In genomic region chr3:197540961-197541377, GRCh38 we compare ENCODE assay signal across 18 cellular contexts. TPM values are rescaled to one million over a fixed set of nuclear protein-coding genes. Genes with fewer than 3 reads are reported as not detected.
A peak's percentile ranks its signal among the peaks of the same experiment; 100 is the strongest.
DNase-seq lines count a peak whose midpoint lies in the region; ATAC-seq, FAIRE-seq and TF ChIP-seq lines count a peak whose summit lies in the region.
"Had no signal": no experiment of that assay in that cellular context is flagged by ENCODE, and none has a peak within 500 bp of the region (broad histone marks: within the 10 kb centered on the region; RNA-seq: fewer than 3 reads in every experiment).

No MANE protein-coding gene starts in this region.

- no peak overlapping the region for H3K23ac ChIP-seq in mesendoderm (ENCODE audit: low read length)

- no peak overlapping the region for H2BK5ac ChIP-seq in mesendoderm (ENCODE audit: low read length)

- no peaks in the 10 kb centered on the region for H3K79me2 ChIP-seq in mesendoderm (ENCODE audit: control insufficient read depth, insufficient read depth, low read length)

- H3K4me3 ChIP-seq in HUES64 (ENCODE audit: low read length) (no peak overlapping the region), epithelial cell of esophagus (ENCODE audit: low read length) (peak overlapping the region; percentile 18), mesendoderm (ENCODE audit: low read length) (no peak overlapping the region), small intestine (ENCODE audit: low read depth in 1 of 2, low read length in 2 of 2) (no peak overlapping the region)
- H3K4me3 ChIP-seq: right atrium auricular region had no signal

- peak overlapping the region; percentile 30 for H3K56ac ChIP-seq in mesendoderm (ENCODE audit: low read length)

- no peak overlapping the region for H3K4me2 ChIP-seq in mesendoderm (ENCODE audit: low read length)

- H3K9me3 ChIP-seq in HUES64 (ENCODE audit: insufficient read depth, low read depth, low read length) (no peaks in the 10 kb centered on the region), small intestine (ENCODE audit: control insufficient read depth, low read depth) (no peaks in the 10 kb centered on the region)
- H3K9me3 ChIP-seq: right atrium auricular region had no signal

- no peak overlapping the region for H2BK120ac ChIP-seq in mesendoderm (ENCODE audit: low read depth, low read length)

- no peak overlapping the region for H3K4ac ChIP-seq in mesendoderm (ENCODE audit: low read depth, low read length)

- no peak overlapping the region for H3K18ac ChIP-seq in mesendoderm (ENCODE audit: low read length)

- H3K9ac ChIP-seq in HUES64 (ENCODE audit: low read depth, low read length) (peak overlapping the region; percentile 5; the same call in 1 of the 2 replicates), mesendoderm (ENCODE audit: low read length) (no peak overlapping the region)

- H3K36me3 ChIP-seq in HUES64 (ENCODE audit: insufficient read depth, low read length) = no peaks in the 10 kb centered on the region
- no peaks in the 10 kb centered on the region for H3K36me3 ChIP-seq in mesendoderm (ENCODE audit: control insufficient read depth, insufficient read depth, low read length)
- H3K36me3 ChIP-seq in small intestine (ENCODE audit: control insufficient read depth in 2 of 2, insufficient read depth in 2 of 2, low read length in 2 of 2) = peaks cover 0 to 14% of the 10 kb centered on the region in 2 donors
- H3K36me3 ChIP-seq: right atrium auricular region had no signal

- DNase-seq in ELF-1 (ENCODE audit: low read depth, low spot score) (peak; percentile 68), epithelial cell of esophagus (ENCODE audit: low read depth) (peak; percentile 93), mesendoderm (peak; percentile 65), small intestine (no peak), superior temporal gyrus (ENCODE audit: extremely low spot score) (no peak)
- DNase-seq: activated naive CD8-positive, alpha-beta T cell treated with anti-CD3 and anti-CD28 coated beads, Interleukin-2, amount 50 U/mL, for 24 hours; activated T-cell treated with anti-CD3 and anti-CD28 coated beads, Interleukin-2, amount 50 U/mL, for 72 hours; CD8-positive, alpha-beta T cell; head of caudate nucleus; KBM-7; NCI-H1048; NCI-H2171; NCI-H82 had no signal

- no peaks in the 10 kb centered on the region for H3K79me1 ChIP-seq in mesendoderm (ENCODE audit: low read length)

- H3K4me1 ChIP-seq in HUES64 (ENCODE audit: insufficient read depth, low read length) (peaks cover 30% of the 10 kb centered on the region), mesendoderm (ENCODE audit: control insufficient read depth, low read depth, low read length) (peaks cover 10% of the 10 kb centered on the region), small intestine (ENCODE audit: control insufficient read depth in 2 of 2, insufficient read depth in 1 of 2, low read depth in 1 of 2, low read length in 1 of 2) (no peaks in the 10 kb centered on the region)

- no peak overlapping the region for H4K5ac ChIP-seq in mesendoderm (ENCODE audit: low read length)

- no peak for FAIRE-seq in small intestine (lab: Jason Lieb, UNC)
- FAIRE-seq: TTC549 had no signal

- H2AK5ac ChIP-seq in mesendoderm (ENCODE audit: low read length) = no peak overlapping the region

- H3K27me3 ChIP-seq in HUES64 (ENCODE audit: insufficient read depth, low read length) (no peaks in the 10 kb centered on the region), mesendoderm (ENCODE audit: insufficient read depth, low read length, poor library complexity) (no peaks in the 10 kb centered on the region), small intestine (ENCODE audit: control insufficient read depth in 2 of 2, insufficient read depth in 2 of 2, low read length in 2 of 2) (no peaks in the 10 kb centered on the region)
- H3K27me3 ChIP-seq: right atrium auricular region had no signal

- H4K8ac ChIP-seq in mesendoderm (ENCODE audit: low read depth, low read length) = no peak overlapping the region

- H2BK15ac ChIP-seq in mesendoderm (replicated peaks; ENCODE audit: low read depth) = no peak overlapping the region

- WGBS in HUES64 = 13% methylated on average over 3 of the region's 3 CpGs
- no CpG with 5 or more reads among the region's 3 CpGs for WGBS in mesendoderm (ENCODE audit: extremely low coverage, insufficient coverage, low lambda C conversion rate)
- WGBS in small intestine, 3 donors = 67 to 87% (median 78%) methylated on average over 3 of the region's 3 CpGs

- TF ChIP-seq CTCF in epithelial cell of esophagus (IDR thresholded peaks at IDR 0.05; ENCODE audit: insufficient read depth, low read depth, low read length, missing control alignments) = no peak

- H3K27ac ChIP-seq in HUES64 (ENCODE audit: low read depth, low read length) (peak overlapping the region; percentile 73), mesendoderm (ENCODE audit: low read depth, low read length) (no peak overlapping the region), small intestine (ENCODE audit: low read depth in 1 of 2, low read length in 1 of 2) (peak overlapping the region in 1 of 2 donors; percentile 12)
- H3K27ac ChIP-seq: right atrium auricular region had no signal

- ATAC-seq in HG03039 (IDR thresholded peaks at IDR 0.05; ENCODE audit: unreplicated experiment) = no peak
- no peak for ATAC-seq in GM18868 (IDR thresholded peaks at IDR 0.05; ENCODE audit: unreplicated experiment)
- ATAC-seq: activated naive CD8-positive, alpha-beta T cell treated with anti-CD3 and anti-CD28 coated beads, Interleukin-2, amount 50 U/mL, for 24 hours; activated T-cell treated with anti-CD3 and anti-CD28 coated beads, Interleukin-2, amount 50 U/mL, for 72 hours; CD8-positive, alpha-beta T cell had no signal

RNA-seq across cellular contexts. Expression of gene BDH1, which starts 14.8 kb away (rescaled TPM):
- polyA plus RNA-seq in HUES64 (2013, experiment 1 of 2) = 15.7 TPM
- polyA plus RNA-seq in HUES64 (2013, experiment 2 of 2) = 16.7 TPM
- 7.9 TPM for polyA plus RNA-seq in mesendoderm (2013, experiment 1 of 2)
- 8.5 TPM for polyA plus RNA-seq in mesendoderm (2013, experiment 2 of 2)
- 100 to 1,000 TPM in 1 of 3 donors, 10 to 100 TPM in 2; 71.1 to 101 (median 84.1) TPM for polyA plus RNA-seq in small intestine

Comparison
In these comparisons a context has a peak if more than half of its experiments do, and no peak if none do; other contexts are left out.
1. DNase-seq: peak in ELF-1 (single experiment), epithelial cell of esophagus (single experiment) and mesendoderm (single experiment); none in small intestine (single experiment) and superior temporal gyrus (single experiment).